Comparison of ENCODE assay signal across 10 cellular contexts in the genomic region with DNA sequence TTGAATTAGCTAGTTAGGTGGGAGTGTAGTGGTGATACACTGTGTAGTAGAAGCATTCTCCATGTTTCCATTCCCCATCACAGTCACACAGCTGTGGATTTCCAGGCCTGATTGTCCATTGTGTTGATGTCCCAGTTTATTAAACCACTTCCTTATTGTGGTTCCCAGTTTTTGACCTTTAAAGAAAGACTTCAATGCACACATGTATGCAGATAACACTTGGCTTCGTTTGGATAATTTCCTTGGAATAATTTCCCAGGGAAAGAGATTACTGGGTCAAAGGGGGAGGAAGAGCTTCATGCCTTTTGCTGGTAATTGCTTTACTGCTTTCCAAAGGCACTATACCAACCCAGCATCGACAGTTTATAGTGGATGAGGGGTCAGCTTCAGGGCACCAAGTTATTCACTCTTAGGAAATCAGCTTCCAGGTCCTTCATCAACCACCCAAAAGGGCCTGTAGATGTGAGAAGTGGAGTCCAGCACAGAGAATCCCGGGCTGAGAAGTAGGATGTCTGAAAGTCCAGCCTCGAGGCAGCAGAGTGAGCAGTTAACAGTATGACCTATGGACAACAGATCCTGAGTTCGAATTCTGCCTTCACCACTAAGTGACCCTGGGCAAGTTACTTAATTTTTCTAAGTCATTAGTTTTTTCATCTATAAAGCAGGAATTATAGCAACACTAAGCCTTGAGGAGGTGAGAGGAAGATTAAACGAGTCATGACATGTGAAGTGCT. TPM values are rescaled to one million over a fixed set of nuclear protein-coding genes. Genes with fewer than 3 reads are reported as not detected.
DNase-seq lines count a peak whose midpoint lies in the region; ATAC-seq, FAIRE-seq and TF ChIP-seq lines count a peak whose summit lies in the region.
"Had no signal": no experiment of that assay in that cellular context is flagged by ENCODE, and none has a peak within 500 bp of the region (broad histone marks: within the 10 kb centered on the region; RNA-seq: fewer than 3 reads in every experiment).

No MANE protein-coding gene starts in this region.

- H3K27me3 Mint-ChIP-seq in IgD-negative memory B cell = peaks cover 2% of the 10 kb centered on the region
- no peaks in the 10 kb centered on the region for H3K27me3 Mint-ChIP-seq in activated naive CD8-positive, alpha-beta T cell treated with anti-CD3 and anti-CD28 coated beads for 36 hours
- no peaks in the 10 kb centered on the region for H3K27me3 Mint-ChIP-seq in stimulated activated memory B cell treated with anti-CD40 and anti-IgM and Interleukin-4, amounts not matched to agents 10 μg/mL and 1 μg/mL and 100 μg/mL, for 72 hours

- H3K36me3 Mint-ChIP-seq in IgD-negative memory B cell = no peaks in the 10 kb centered on the region
- peaks cover 6% of the 10 kb centered on the region for H3K36me3 Mint-ChIP-seq in activated naive CD8-positive, alpha-beta T cell treated with anti-CD3 and anti-CD28 coated beads for 36 hours
- no peaks in the 10 kb centered on the region for H3K36me3 Mint-ChIP-seq in stimulated activated memory B cell treated with anti-CD40 and anti-IgM and Interleukin-4, amounts not matched to agents 10 μg/mL and 1 μg/mL and 100 μg/mL, for 72 hours

- peak overlapping the region; percentile 65 for H3K27ac ChIP-seq in keratinocyte (ENCODE audit: control insufficient read depth, insufficient read depth, low read length)

- peaks cover 67% of the 10 kb centered on the region for H3K4me1 ChIP-seq in keratinocyte (ENCODE audit: control insufficient read depth, extremely low read depth, insufficient read depth, low read length)

- H3K27ac Mint-ChIP-seq in IgD-negative memory B cell = peak overlapping the region; percentile 89 to 100 (median 95)
- peak overlapping the region; percentile 91 for H3K27ac Mint-ChIP-seq in activated naive CD8-positive, alpha-beta T cell treated with anti-CD3 and anti-CD28 coated beads for 36 hours
- H3K27ac Mint-ChIP-seq in stimulated activated memory B cell treated with anti-CD40 and anti-IgM and Interleukin-4, amounts not matched to agents 10 μg/mL and 1 μg/mL and 100 μg/mL, for 72 hours = peak overlapping the region; percentile 76

- no peak for ATAC-seq in stimulated activated memory B cell treated with anti-CD40 and anti-IgM and Interleukin-4, amounts not matched to agents 10 μg/mL and 1 μg/mL and 100 μg/mL, for 72 hours

- no peak for FAIRE-seq in keratinocyte (lab: Jason Lieb, UNC)

- no peaks in the 10 kb centered on the region for H3K79me2 ChIP-seq in keratinocyte (ENCODE audit: control insufficient read depth, insufficient read depth, low read length)

- dilution Hi-C loops in keratinocyte (cut with MboI; ENCODE audit: extremely low pct_ligation_motif_present, low sequenced_read_pairs) = no loop called here

- H3K4me3 Mint-ChIP-seq in IgD-negative memory B cell = peak overlapping the region in 3 of 4 donors; percentile 27 to 53 (median 51)
- peak overlapping the region; percentile 53 for H3K4me3 Mint-ChIP-seq in activated naive CD8-positive, alpha-beta T cell treated with anti-CD3 and anti-CD28 coated beads for 36 hours
- H3K4me3 Mint-ChIP-seq in stimulated activated memory B cell treated with anti-CD40 and anti-IgM and Interleukin-4, amounts not matched to agents 10 μg/mL and 1 μg/mL and 100 μg/mL, for 72 hours = no peak overlapping the region

- no peaks in the 10 kb centered on the region for H3K27me3 ChIP-seq in keratinocyte (ENCODE audit: control insufficient read depth, extremely low read depth, insufficient read depth, low read length)

- TF ChIP-seq CTCF in keratinocyte (optimal IDR thresholded peaks at IDR 0.05 in 1 of 3, IDR thresholded peaks at IDR 0.05 in 1 of 3, conservative IDR thresholded peaks at IDR 0.05 in 1 of 3; ENCODE audit: extremely low read depth in 1 of 3, insufficient read depth in 2 of 3, low read length in 3 of 3) = no peak

- no peaks in the 10 kb centered on the region for H3K9me3 Mint-ChIP-seq in IgD-negative memory B cell
- H3K9me3 Mint-ChIP-seq in activated naive CD8-positive, alpha-beta T cell treated with anti-CD3 and anti-CD28 coated beads for 36 hours = no peaks in the 10 kb centered on the region
- no peaks in the 10 kb centered on the region for H3K9me3 Mint-ChIP-seq in stimulated activated memory B cell treated with anti-CD40 and anti-IgM and Interleukin-4, amounts not matched to agents 10 μg/mL and 1 μg/mL and 100 μg/mL, for 72 hours

- peak overlapping the region in 1 of 3 experiments; percentile 13 for H3K4me3 ChIP-seq in keratinocyte (ENCODE audit: control insufficient read depth in 2 of 3, extremely low read depth in 1 of 3, insufficient read depth in 2 of 3, low read depth in 1 of 3, low read length in 3 of 3)

- H3K9ac ChIP-seq in keratinocyte (ENCODE audit: control insufficient read depth, extremely low read depth, insufficient read depth, low read length) = peak overlapping the region; percentile 44

- in situ Hi-C loops in KBM-7 (cut with MboI; ENCODE audit: low pct_unique_long_range_greater_than_20kb, low sequenced_read_pairs) = no loop called here

- no peak for DNase-seq in activated naive CD8-positive, alpha-beta T cell treated with anti-CD3 and anti-CD28 coated beads for 36 hours
- DNase-seq in keratinocyte (ENCODE audit: low read depth, low spot score) (no peak), KBM-7 (no peak), hepatic stellate cell (ENCODE audit: low spot score) (no peak), GDM1 (lab: John Stamatoyannopoulos, UW) (no peak), NCI-H524 treated with DMSO at 0.1 percent for 48 hours (lab: John Stamatoyannopoulos, UW) (no peak)
- DNase-seq: activated gamma-delta T cell had no signal

- H3K9me1 ChIP-seq in keratinocyte (ENCODE audit: control insufficient read depth, extremely low read depth, insufficient read depth, low read length) = no peaks in the 10 kb centered on the region

- no peaks in the 10 kb centered on the region for H3K36me3 ChIP-seq in keratinocyte (ENCODE audit: control insufficient read depth in 2 of 2, extremely low read depth in 1 of 2, insufficient read depth in 2 of 2, low read length in 2 of 2)

- H3K4me2 ChIP-seq in keratinocyte (ENCODE audit: control insufficient read depth, extremely low read depth, insufficient read depth, low read depth, low read length) = peak overlapping the region; percentile 57

- peak overlapping the region; percentile 31 for H2AFZ ChIP-seq in keratinocyte (ENCODE audit: control insufficient read depth, low read length)

- no peaks in the 10 kb centered on the region for H4K20me1 ChIP-seq in keratinocyte (ENCODE audit: control insufficient read depth, extremely low read depth, insufficient read depth, low read length)

- H3K9me3 ChIP-seq in keratinocyte (ENCODE audit: control insufficient read depth, low read depth, low read length) = no peaks in the 10 kb centered on the region

- peaks cover 32 to 57% (median 46%) of the 10 kb centered on the region in 3 donors for H3K4me1 Mint-ChIP-seq in IgD-negative memory B cell
- H3K4me1 Mint-ChIP-seq in activated naive CD8-positive, alpha-beta T cell treated with anti-CD3 and anti-CD28 coated beads for 36 hours = peaks cover 74% of the 10 kb centered on the region
- H3K4me1 Mint-ChIP-seq in stimulated activated memory B cell treated with anti-CD40 and anti-IgM and Interleukin-4, amounts not matched to agents 10 μg/mL and 1 μg/mL and 100 μg/mL, for 72 hours = peaks cover 68% of the 10 kb centered on the region

RNA-seq across cellular contexts. Expression of gene TNS4, which starts 31.3 kb away (rescaled TPM):
- not detected for polyA plus RNA-seq in IgD-negative memory B cell
- 1 to 10 TPM; 7.3 to 7.6 TPM for total RNA-seq in activated naive CD8-positive, alpha-beta T cell treated with anti-CD3 and anti-CD28 coated beads for 36 hours
- polyA plus RNA-seq in keratinocyte = 129 to 171 TPM (median 160 TPM) in 3 replicates
- 182 TPM for polyA plus RNA-seq in keratinocyte (2011; ENCODE audit: low read depth)
- polyA plus RNA-seq in keratinocyte (2011; cell fraction: cytosol; rRNA removed) = 162 and 255 TPM in 2 replicates
- 758 and 1,104 TPM in 2 replicates for polyA plus RNA-seq in keratinocyte (2011; cell fraction: nucleus; rRNA removed)
- polyA plus RNA-seq in keratinocyte (2012; ENCODE audit: low replicate concordance) = 221 and 630 TPM in 2 replicates
- polyA minus RNA-seq in keratinocyte = 229 to 1,669 TPM (median 398 TPM) in 3 replicates
- 367 TPM for polyA minus RNA-seq in keratinocyte (2011; cell fraction: cytosol; rRNA and poly(A)+ RNA removed)
- polyA minus RNA-seq in keratinocyte (2011; cell fraction: nucleus; rRNA and poly(A)+ RNA removed) = 523 and 706 TPM in 2 replicates
- total RNA-seq: kidney epithelial cell had no signal

RNA-seq across cellular contexts. Expression of gene CCR7, which starts 32.6 kb away (rescaled TPM):
- 257 TPM for polyA plus RNA-seq in IgD-negative memory B cell
- 100 to 1,000 TPM; 260 to 274 TPM for total RNA-seq in activated naive CD8-positive, alpha-beta T cell treated with anti-CD3 and anti-CD28 coated beads for 36 hours
- polyA plus RNA-seq in keratinocyte = 0.06 to 0.63 TPM (median 0.16 TPM) in 3 replicates
- polyA plus RNA-seq in keratinocyte (2011; ENCODE audit: low read depth) = not detected
- polyA plus RNA-seq in keratinocyte (2011; cell fraction: cytosol; rRNA removed) = 0.04 TPM in 1 of 2 replicates, not detected in the other
- polyA plus RNA-seq in keratinocyte (2011; cell fraction: nucleus; rRNA removed) = 0.31 TPM in 1 of 2 replicates, not detected in the other
- 0.05 and 0.16 TPM in 2 replicates for polyA plus RNA-seq in keratinocyte (2012; ENCODE audit: low replicate concordance)
- 0.33 TPM in 1 of 3 replicates, not detected in the others for polyA minus RNA-seq in keratinocyte
- polyA minus RNA-seq in keratinocyte (2011; cell fraction: cytosol; rRNA and poly(A)+ RNA removed) = not detected
- not detected in 2 replicates for polyA minus RNA-seq in keratinocyte (2011; cell fraction: nucleus; rRNA and poly(A)+ RNA removed)
- total RNA-seq: kidney epithelial cell had no signal

Comparison
In these comparisons a context has a peak if more than half of its experiments do, and no peak if none do; other contexts are left out.
1. RNA of gene TNS4, which starts 31.3 kb away (polyA plus RNA-seq): 129 to 1,104 TPM in keratinocyte; not detected in IgD-negative memory B cell (single experiment); every median in the first group is over 100 times any median in the second.
2. RNA of gene CCR7, which starts 32.6 kb away (polyA plus RNA-seq): 257 TPM in IgD-negative memory B cell (single experiment); 0.04 to 0.63 TPM in keratinocyte; every median in the first group is over 100 times any median in the second.
3. Peak in every context shown above with its lines, with median percentiles within 50 percentile points of each other: H3K27ac Mint-ChIP-seq.